ENCODE assay signal across 26 cellular contexts in the genomic region with DNA sequence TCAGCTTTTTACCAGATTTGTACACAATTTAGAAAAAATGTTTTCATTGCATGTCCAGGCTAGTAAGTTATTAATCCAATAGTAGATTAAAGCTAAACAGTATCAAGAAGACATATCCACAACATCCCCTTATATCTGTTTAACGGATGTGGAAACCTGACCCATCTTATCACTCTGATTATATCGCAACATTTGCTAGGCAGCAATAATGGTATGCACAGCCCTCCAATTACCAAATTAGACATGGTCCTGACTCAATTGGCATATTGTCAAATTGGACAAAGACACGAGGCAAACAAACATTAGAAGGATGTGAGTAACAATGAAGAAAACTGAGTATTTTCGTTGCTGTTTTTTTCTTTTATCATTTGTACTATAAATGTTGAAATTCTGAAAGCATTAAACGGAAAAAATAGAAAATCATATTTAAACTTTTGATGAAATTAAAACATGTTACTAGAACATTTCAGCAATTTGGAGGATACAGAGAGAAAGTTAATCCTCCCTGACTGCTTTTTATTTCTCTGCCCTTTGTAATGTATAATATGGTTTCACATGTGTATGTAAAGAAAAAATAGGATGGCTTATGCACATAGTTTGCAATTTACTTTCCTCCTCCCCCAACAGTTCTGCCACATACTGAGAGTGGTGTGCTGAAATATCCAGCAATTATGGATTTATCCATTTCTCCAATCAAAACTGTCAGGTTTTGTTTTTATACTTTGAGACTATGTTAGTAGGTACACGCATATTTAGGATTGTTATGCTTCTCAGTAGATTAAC.
DNase-seq lines count a peak whose midpoint lies in the region; ATAC-seq, FAIRE-seq and TF ChIP-seq lines count a peak whose summit lies in the region.
"Had no signal": no experiment of that assay in that cellular context is flagged by ENCODE, and none has a peak within 500 bp of the region (broad histone marks: within the 10 kb centered on the region; RNA-seq: fewer than 3 reads in every experiment).

No MANE protein-coding gene starts in this region.

- in situ Hi-C loops in astrocyte of the cerebellum (cut with HindIII; ENCODE audit: low sequenced_read_pairs) = no loop called here

- TF ChIP-seq CTCF in astrocyte of the cerebellum (IDR thresholded peaks at IDR 0.05; ENCODE audit: low read depth, low read length, missing control alignments) (no peak), stomach (IDR thresholded peaks at IDR 0.05) (no peak)

- WGBS in stomach, 5 donors = 65 to 72% (median 69%) methylated on average over 6 of the region's 6 CpGs

- H3K9me3 ChIP-seq in stomach = no peaks in the 10 kb centered on the region
- H3K9me3 ChIP-seq: tibial nerve had no signal

- DNase-seq in Daoy (ENCODE audit: low read depth) (peak; percentile 86), M059J (ENCODE audit: low read depth) (peak; percentile 91), astrocyte of the cerebellum (ENCODE audit: low read depth) (peak; percentile 82), foreskin melanocyte (peak; percentile 3), H54 (ENCODE audit: insufficient read length, low spot score) (no peak), stomach (no peak), NCI-H2029 (lab: John Stamatoyannopoulos, UW) (no peak)
- DNase-seq: activated CD4-positive, alpha-beta T cell treated with anti-CD3 and anti-CD28 coated beads, Interleukin-2, amount 10 ng/mL, durations not matched to agents 24 days and 14 days; activated CD8-positive, alpha-beta memory T cell treated with anti-CD3 and anti-CD28 coated beads, Interleukin-2, amount 50 U/mL, for 48 hours; aorta; DMS153; erythroblast; islet precursor cell; natural killer cell; NCI-H146; NCI-H446 treated with DMSO at 0.1 percent for 48 hours; PC-9; posterior cingulate gyrus had no signal

- TF ChIP-seq POLR2A in H54 (IDR thresholded peaks at IDR 0.05; ENCODE audit: low read depth, low read length) = no peak
- no peak for TF ChIP-seq POLR2A in stomach (IDR thresholded peaks at IDR 0.05)

- H3K4me1 ChIP-seq in stomach = no peaks in the 10 kb centered on the region
- H3K4me1 ChIP-seq: tibial nerve had no signal

- H3K27me3 ChIP-seq in stomach = no peaks in the 10 kb centered on the region
- H3K27me3 ChIP-seq: tibial nerve had no signal

- TF ChIP-seq EP300 in stomach (IDR thresholded peaks at IDR 0.05) = no peak

- no peaks in the 10 kb centered on the region for H3K36me3 ChIP-seq in stomach
- H3K36me3 ChIP-seq: tibial nerve had no signal

- no peak for FAIRE-seq in H54 (lab: Jason Lieb, UNC)
- FAIRE-seq: GM18507, GM19239 had no signal

- ATAC-seq in GM18517 (IDR thresholded peaks at IDR 0.05; ENCODE audit: unreplicated experiment) = no peak
- ATAC-seq: HCT116; natural killer cell; stimulated activated effector memory CD8-positive, alpha-beta T cell treated with anti-CD3 and anti-CD28 coated beads, Interleukin-12 subunit alpha, Interleukin-12 subunit beta, amount 100 ng/mL, for 72 hours had no signal

- H3K27ac ChIP-seq in stomach = no peak overlapping the region
- H3K27ac ChIP-seq: C4-2B, PC-9, tibial nerve had no signal

- H3K4me3 ChIP-seq in astrocyte of the cerebellum (ENCODE audit: low read depth, low read length) = no peak overlapping the region
- H3K4me3 ChIP-seq in stomach = no peak overlapping the region
- H3K4me3 ChIP-seq: PC-9, smooth muscle cell, tibial nerve had no signal

- intact Hi-C loops in stomach (cut with DNase I; ENCODE audit: low total_unique reads) = no loop called here

Comparison
In these comparisons a context has a peak if more than half of its experiments do, and no peak if none do; other contexts are left out.
1. DNase-seq: peak in Daoy (single experiment), M059J (single experiment), astrocyte of the cerebellum (single experiment) and foreskin melanocyte (single experiment); none in H54 (single experiment), stomach (single experiment) and NCI-H2029 (single experiment).